ENCODE assay signal across 8 cellular contexts in genomic region chr2:160278101-160278888, GRCh38.
DNase-seq lines count a peak whose midpoint lies in the region; ATAC-seq and TF ChIP-seq lines count a peak whose summit lies in the region.

No MANE protein-coding gene starts in this region.

- no peaks in the 10 kb centered on the region for H3K27me3 Mint-ChIP-seq in T-cell
- H3K27me3 Mint-ChIP-seq in osteocyte (ENCODE audit: unreplicated experiment): no peaks in the 10 kb centered on the region

- no peak overlapping the region for H3K4me2 ChIP-seq in hepatocyte

- ATAC-seq in GM18873 (IDR thresholded peaks at IDR 0.05; ENCODE audit: low FRiP score, unreplicated experiment): peak; percentile 80
- no peak for ATAC-seq in T-cell (replicated peaks in 1 of 4)

- no peaks in the 10 kb centered on the region for H3K9me2 ChIP-seq in hepatocyte (replicated peaks; ENCODE audit: insufficient read depth)

- no peak for TF ChIP-seq CTCF in HEK293 (tag by site-specific recombination; IDR thresholded peaks at IDR 0.05)
- TF ChIP-seq CTCF in osteocyte (IDR thresholded peaks at IDR 0.05): no peak
- TF ChIP-seq CTCF in hepatocyte (IDR thresholded peaks at IDR 0.05; ENCODE audit: poor library complexity): no peak

- H3K27ac ChIP-seq in HEK293 (ENCODE audit: extremely low read depth, low read depth, low read length) (no peak overlapping the region), hepatocyte (no peak overlapping the region)

- H4K20me1 ChIP-seq in hepatocyte (ENCODE audit: insufficient read depth, poor library complexity, severe bottlenecking): no peaks in the 10 kb centered on the region

- peaks cover 63% of the 10 kb centered on the region for H3K36me3 Mint-ChIP-seq in T-cell
- H3K36me3 Mint-ChIP-seq in osteocyte (ENCODE audit: unreplicated experiment): peaks cover 74% of the 10 kb centered on the region

- H3K9me3 Mint-ChIP-seq in T-cell (no peaks in the 10 kb centered on the region), osteocyte (ENCODE audit: unreplicated experiment) (no peaks in the 10 kb centered on the region)

- no peak overlapping the region for H3K4me3 Mint-ChIP-seq in T-cell
- no peak overlapping the region for H3K4me3 Mint-ChIP-seq in osteocyte (ENCODE audit: unreplicated experiment)

- H3K79me2 ChIP-seq in hepatocyte: no peaks in the 10 kb centered on the region

- POLR2A ChIA-PET in HEK293 (lab: Yijun Ruan, JAX): no interaction called here
- POLR2A ChIA-PET in T-cell (lab: Charles Lee): interaction anchor here (0.6 kb wide), 2 partner anchors 17 to 172 kb away, joined by 3 read pairs; no protein-coding TSS in a partner anchor

- whole genome bisulfite sequencing in hepatocyte (ENCODE audit: low lambda C conversion rate, missing lambda C conversion rate): 85% methylated on average over 9 of the region's 9 CpGs

- no peak overlapping the region for H2AFZ ChIP-seq in hepatocyte

- H3K4me3 ChIP-seq in HEK293 (ENCODE audit: low read depth, low read length) (no peak overlapping the region), hepatocyte (no peak overlapping the region), MG63 (no peak overlapping the region)

- CTCF ChIA-PET in HEK293 (lab: Yijun Ruan, JAX): interaction anchor here (0.8 to 2.1 kb wide), 3 partner anchors 9 to 726 kb away, joined by 3 to 10 read pairs (median 4); no protein-coding TSS in a partner anchor
- CTCF ChIA-PET in T-cell (lab: Charles Lee): interaction anchor here in 1 of 2 donors (1.1 kb wide), 1 partner anchor 717 kb away, joined by 3 read pairs; no protein-coding TSS in a partner anchor

- no peak for DNase-seq in T-cell
- no peak for DNase-seq in osteocyte (ENCODE audit: extremely low spot score, unreplicated experiment)
- no peak for DNase-seq in hepatocyte (ENCODE audit: low spot score)
- DNase-seq in pons (ENCODE audit: low spot score): no peak
- no peak for DNase-seq in MG63
- no peak for DNase-seq in GOT3 (lab: John Stamatoyannopoulos, UW)

- H3K4me1 Mint-ChIP-seq in T-cell (peaks cover 25 to 32% (median 31%) of the 10 kb centered on the region in 3 donors), osteocyte (ENCODE audit: unreplicated experiment) (peaks cover 21% of the 10 kb centered on the region)

- H3K9me3 ChIP-seq in HEK293 (ENCODE audit: control insufficient read depth, insufficient read depth, low read depth, low read length): no peaks in the 10 kb centered on the region
- no peaks in the 10 kb centered on the region for H3K9me3 ChIP-seq in hepatocyte (ENCODE audit: low read depth)
- no peaks in the 10 kb centered on the region for H3K9me3 ChIP-seq in MG63

- H3K36me3 ChIP-seq in HEK293 (ENCODE audit: control insufficient read depth in 2 of 2, insufficient read depth in 1 of 2, low read length in 2 of 2) (peaks cover 7 to 52% of the 10 kb centered on the region in 2 experiments; a peak in 2 of 3 replicates), hepatocyte (replicated peaks; ENCODE audit: insufficient read depth, low read depth) (peaks cover 11% of the 10 kb centered on the region), MG63 (peaks cover 89% of the 10 kb centered on the region)

- H3K27me3 ChIP-seq in hepatocyte (no peaks in the 10 kb centered on the region), MG63 (no peaks in the 10 kb centered on the region)

- H3K27ac Mint-ChIP-seq in T-cell: peak overlapping the region; percentile 70 to 78
- H3K27ac Mint-ChIP-seq in osteocyte (ENCODE audit: unreplicated experiment): peak overlapping the region; percentile 72

- H3K4me1 ChIP-seq in HEK293 (ENCODE audit: control insufficient read depth, insufficient read depth, low read length) (no peaks in the 10 kb centered on the region), hepatocyte (ENCODE audit: insufficient read depth) (no peaks in the 10 kb centered on the region)

TF ChIP-seq in HEK293, 187 proteins besides CTCF, POLR2A, EP300 and RAD21:
- peak; percentile 45; the same call in 1 of the 2 replicates for TF ChIP-seq ZNF398 (tag by site-specific recombination; IDR thresholded peaks at IDR 0.05)
- TF ChIP-seq ZNF146 (tag by site-specific recombination; IDR thresholded peaks at IDR 0.05): no peak
- no peak for TF ChIP-seq ZNF514 (tag by site-specific recombination; IDR thresholded peaks at IDR 0.05)
- no peak for TF ChIP-seq HOXA7 (CRISPR knock-in tag; IDR thresholded peaks at IDR 0.05; ENCODE audit: borderline replicate concordance)
- TF ChIP-seq PRDM10 (tag by site-specific recombination; IDR thresholded peaks at IDR 0.05): 0 out of 2 replicates have a peak, but pooled peaks have one; percentile 11
- TF ChIP-seq KLF16 (tag by site-specific recombination; IDR thresholded peaks at IDR 0.05): no peak
- no peak for TF ChIP-seq ZEB2 (tag by site-specific recombination; IDR thresholded peaks at IDR 0.05)
- TF ChIP-seq ZNF184 (tag by site-specific recombination; IDR thresholded peaks at IDR 0.05): no peak
- peak; percentile 65 for TF ChIP-seq SP7 (tag by site-specific recombination; IDR thresholded peaks at IDR 0.05)
- TF ChIP-seq ZNF132 (tag by site-specific recombination; IDR thresholded peaks at IDR 0.05; ENCODE audit: borderline replicate concordance): no peak
TF ChIP-seq in HEK293: peak in this region for 3.
